Comparison of ENCODE assay signal across 27 cellular contexts in the genomic region with DNA sequence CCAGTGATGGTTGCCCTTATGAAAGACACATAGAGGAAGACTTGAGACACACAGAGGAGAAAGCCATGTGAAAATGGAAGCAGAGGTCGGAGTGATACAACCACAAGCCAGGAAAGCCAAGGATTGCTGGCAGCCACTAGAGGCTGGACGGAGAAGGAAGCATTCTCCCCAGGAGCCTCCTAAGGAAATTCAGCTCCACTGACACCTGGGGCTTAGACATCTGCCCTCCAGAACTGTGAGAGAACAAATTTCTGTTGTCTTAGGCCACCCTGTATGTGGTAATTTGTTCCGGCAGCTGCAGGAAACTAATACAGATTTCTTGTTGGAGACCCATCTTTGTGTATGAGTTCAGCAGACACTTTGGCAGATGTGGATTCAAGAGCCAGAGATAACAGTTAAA.
"Had no signal": no experiment of that assay in that cellular context is flagged by ENCODE, and none has a peak within 500 bp of the region (broad histone marks: within the 10 kb centered on the region; RNA-seq: fewer than 3 reads in every experiment).

No MANE protein-coding gene starts in this region.

- H3K36me3 ChIP-seq: adrenal gland, colonic mucosa, esophagus squamous epithelium, gastroesophageal sphincter had no signal

- H3K4me1 ChIP-seq: adrenal gland, colonic mucosa, gastroesophageal sphincter had no signal

- H3K9me3 Mint-ChIP-seq: activated CD4-positive, alpha-beta T cell treated with anti-CD3 and anti-CD28 coated beads, Interleukin-2, amount 10 ng/mL, durations not matched to agents 24 days and 14 days; activated naive CD8-positive, alpha-beta T cell treated with anti-CD3 and anti-CD28 coated beads for 36 hours; activated T-cell treated with anti-CD3 and anti-CD28 coated beads, Interleukin-2, amount 50 U/mL, for 72 hours had no signal

- DNase-seq: activated CD4-positive, alpha-beta memory T cell treated with anti-CD3 and anti-CD28 coated beads, Interleukin-2, amount 10 ng/mL, durations not matched to agents 7 days and 5 days; activated CD4-positive, alpha-beta T cell treated with anti-CD3 and anti-CD28 coated beads for 36 hours; activated CD4-positive, alpha-beta T cell treated with anti-CD3 and anti-CD28 coated beads, Interleukin-2, amount 10 ng/mL, durations not matched to agents 24 days and 14 days; activated CD4-positive, CD25-positive, alpha-beta regulatory T cell; activated CD4-positive, CD25-positive, alpha-beta regulatory T cell treated with anti-CD3 and anti-CD28 coated beads, Interleukin-2, amount 50 U/mL, for 72 hours; activated CD8-positive, alpha-beta memory T cell treated with anti-CD3 and anti-CD28 coated beads, Interleukin-2, amount 50 U/mL, for 48 hours; activated gamma-delta T cell; activated naive CD4-positive, alpha-beta T cell; activated naive CD4-positive, alpha-beta T cell treated with anti-CD3 and anti-CD28 coated beads, Interleukin-2, amount 50 U/mL, for 16 hours; activated naive CD8-positive, alpha-beta T cell treated with anti-CD3 and anti-CD28 coated beads for 36 hours; activated naive CD8-positive, alpha-beta T cell treated with anti-CD3 and anti-CD28 coated beads, Interleukin-2, amount 50 U/mL, for 24 hours; activated T-cell treated with anti-CD3 and anti-CD28 coated beads for 4 hours; activated T-cell treated with anti-CD3 and anti-CD28 coated beads, Interleukin-2, amount 50 U/mL, for 24 hours; activated T-cell treated with anti-CD3 and anti-CD28 coated beads, Interleukin-2, amount 50 U/mL, for 72 hours; adrenal gland; amygdala; aorta; body of pancreas; caudate nucleus; colonic mucosa; effector CD8-positive, alpha-beta T cell; esophagus squamous epithelium; foreskin melanocyte; T-helper 1 cell; T-helper 2 cell had no signal

- H3K4me1 Mint-ChIP-seq: activated CD4-positive, alpha-beta memory T cell treated with anti-CD3 and anti-CD28 coated beads, Interleukin-2, amount 10 ng/mL, durations not matched to agents 7 days and 5 days had no signal

- H3K27me3 Mint-ChIP-seq: activated CD4-positive, alpha-beta memory T cell treated with anti-CD3 and anti-CD28 coated beads, Interleukin-2, amount 10 ng/mL, durations not matched to agents 7 days and 5 days; activated CD4-positive, alpha-beta T cell treated with anti-CD3 and anti-CD28 coated beads for 36 hours; activated CD4-positive, alpha-beta T cell treated with anti-CD3 and anti-CD28 coated beads, Interleukin-2, amount 10 ng/mL, durations not matched to agents 24 days and 14 days; activated naive CD8-positive, alpha-beta T cell treated with anti-CD3 and anti-CD28 coated beads for 36 hours; activated naive CD8-positive, alpha-beta T cell treated with anti-CD3 and anti-CD28 coated beads, Interleukin-2, amount 50 U/mL, for 24 hours; activated T-cell treated with anti-CD3 and anti-CD28 coated beads, Interleukin-2, amount 50 U/mL, for 24 hours had no signal

- H3K27ac ChIP-seq: adrenal gland, body of pancreas, colonic mucosa, epithelial cell of prostate, esophagus squamous epithelium, gastroesophageal sphincter had no signal

- H3K27me3 ChIP-seq: adrenal gland, body of pancreas, colonic mucosa, esophagus squamous epithelium, gastroesophageal sphincter had no signal

- H3K27ac Mint-ChIP-seq: activated CD4-positive, alpha-beta memory T cell treated with anti-CD3 and anti-CD28 coated beads, Interleukin-2, amount 10 ng/mL, durations not matched to agents 7 days and 5 days; activated CD4-positive, alpha-beta T cell treated with anti-CD3 and anti-CD28 coated beads for 36 hours; activated CD4-positive, alpha-beta T cell treated with anti-CD3 and anti-CD28 coated beads, Interleukin-2, amount 10 ng/mL, durations not matched to agents 24 days and 14 days; activated naive CD8-positive, alpha-beta T cell treated with anti-CD3 and anti-CD28 coated beads for 36 hours; activated naive CD8-positive, alpha-beta T cell treated with anti-CD3 and anti-CD28 coated beads, Interleukin-2, amount 50 U/mL, for 24 hours; activated T-cell treated with anti-CD3 and anti-CD28 coated beads, Interleukin-2, amount 50 U/mL, for 24 hours; activated T-cell treated with anti-CD3 and anti-CD28 coated beads, Interleukin-2, amount 50 U/mL, for 72 hours had no signal

- H3K36me3 Mint-ChIP-seq: activated naive CD8-positive, alpha-beta T cell treated with anti-CD3 and anti-CD28 coated beads for 36 hours had no signal

- H3K4me3 Mint-ChIP-seq: activated CD4-positive, alpha-beta memory T cell treated with anti-CD3 and anti-CD28 coated beads, Interleukin-2, amount 10 ng/mL, durations not matched to agents 7 days and 5 days; activated CD4-positive, alpha-beta T cell treated with anti-CD3 and anti-CD28 coated beads for 36 hours; activated CD4-positive, alpha-beta T cell treated with anti-CD3 and anti-CD28 coated beads, Interleukin-2, amount 10 ng/mL, durations not matched to agents 24 days and 14 days; activated naive CD8-positive, alpha-beta T cell treated with anti-CD3 and anti-CD28 coated beads for 36 hours; activated naive CD8-positive, alpha-beta T cell treated with anti-CD3 and anti-CD28 coated beads, Interleukin-2, amount 50 U/mL, for 24 hours; activated T-cell treated with anti-CD3 and anti-CD28 coated beads, Interleukin-2, amount 50 U/mL, for 24 hours; activated T-cell treated with anti-CD3 and anti-CD28 coated beads, Interleukin-2, amount 50 U/mL, for 72 hours had no signal

- ATAC-seq: activated CD4-positive, alpha-beta T cell treated with anti-CD3 and anti-CD28 coated beads for 36 hours; activated naive CD8-positive, alpha-beta T cell treated with anti-CD3 and anti-CD28 coated beads, Interleukin-2, amount 50 U/mL, for 24 hours; activated T-cell treated with anti-CD3 and anti-CD28 coated beads, Interleukin-2, amount 50 U/mL, for 72 hours; body of pancreas; gastroesophageal sphincter had no signal

- H3K4me3 ChIP-seq: adrenal gland, body of pancreas, colonic mucosa, esophagus squamous epithelium, gastroesophageal sphincter had no signal
